In genomic region chr9:34633851-34634550, GRCh38 we compare ENCODE assay signal across 7 cellular contexts. TPM values are rescaled to one million over a fixed set of nuclear protein-coding genes. Genes with fewer than 3 reads are reported as not detected.
A peak's percentile ranks its signal among the peaks of the same experiment; 100 is the strongest.
DNase-seq lines count a peak whose midpoint lies in the region; FAIRE-seq and TF ChIP-seq lines count a peak whose summit lies in the region.

No MANE protein-coding gene starts in this region.

- H3K4me1 ChIP-seq in ovary (ENCODE audit: insufficient read depth) (peaks cover 8% of the 10 kb centered on the region), uterus (no peaks in the 10 kb centered on the region)

- FAIRE-seq in frontal cortex (lab: Jason Lieb, UNC), result no peak

- H3K27me3 ChIP-seq in ovary (no peaks in the 10 kb centered on the region), uterus (peaks cover 0 to 7% of the 10 kb centered on the region in 2 donors)

- DNase-seq in GM12864 (ENCODE audit: low read depth) (no peak), KG1 (lab: John Stamatoyannopoulos, UW) (peak; percentile 56), RPMI8226 (peak; percentile 67), frontal cortex (ENCODE audit: low spot score in 2 of 2) (peak; percentile 78), ovary (peak; percentile 54 to 74 (median 68)), uterus (peak; percentile 52 to 68)
- peak; percentile 59 for DNase-seq in activated effector memory CD4-positive, alpha-beta T cell treated with Interleukin-2 at 50 U/mL for 16 hours

- no peaks in the 10 kb centered on the region for H3K36me3 ChIP-seq in ovary
- no peaks in the 10 kb centered on the region for H3K36me3 ChIP-seq in uterus

- no peak overlapping the region for H3K4me3 ChIP-seq in GM12864 (ENCODE audit: low read depth, low read length)
- no peak overlapping the region for H3K4me3 ChIP-seq in ovary
- H3K4me3 ChIP-seq in uterus, result no peak overlapping the region

- TF ChIP-seq POLR2A in ovary (IDR thresholded peaks at IDR 0.05), result no peak
- no peak for TF ChIP-seq POLR2A in uterus (IDR thresholded peaks at IDR 0.05)

- TF ChIP-seq EP300 in ovary (IDR thresholded peaks at IDR 0.05), result no peak

- intact Hi-C loops in ovary (cut with DNase I) (no loop called here), uterus (cut with DNase I; ENCODE audit: low total_unique reads) (no loop called here)

- H3K9me3 ChIP-seq in ovary, result no peaks in the 10 kb centered on the region
- H3K9me3 ChIP-seq in uterus, result no peaks in the 10 kb centered on the region

- 19 to 20% (median 19%) methylated on average over 3 of the region's 3 CpGs for WGBS in ovary, 3 donors

- TF ChIP-seq CTCF in GM12864 (IDR thresholded peaks at IDR 0.05; ENCODE audit: low read depth, low read length, missing control alignments) (peak; percentile 90), ovary (IDR thresholded peaks at IDR 0.05) (peak; percentile 63 to 73 (median 68)), uterus (IDR thresholded peaks at IDR 0.05) (peak; percentile 69 to 87 (median 83))

- no peak overlapping the region for H3K27ac ChIP-seq in ovary
- no peak overlapping the region for H3K27ac ChIP-seq in uterus

RNA-seq across cellular contexts. Expression of gene SIGMAR1, which starts 3.6 kb away (rescaled TPM):
- 20.8 TPM for total RNA-seq in frontal cortex
- total RNA-seq in ovary, result 10 to 100 TPM; 47.2 to 73.9 (median 54.3) TPM
- 10 to 100 TPM; 52.7 to 92.4 TPM for polyA plus RNA-seq in ovary
- total RNA-seq in uterus, result 10 to 100 TPM; 34.1 to 55.2 (median 51.3) TPM

RNA-seq across cellular contexts. Expression of gene ARID3C, which starts 5.1 kb away (rescaled TPM):
- total RNA-seq in frontal cortex (0.82 TPM), ovary (under 1 TPM in 1 of 7 donors, not detected in 6; 0.40 TPM), uterus (under 1 TPM in 2 of 4 donors, not detected in 2; 0.35 to 0.82 TPM)
- under 1 TPM in 1 of 2 donors, not detected in 1; 0.07 TPM for polyA plus RNA-seq in ovary

RNA-seq across cellular contexts. Expression of gene GALT, which starts 12.5 kb away (rescaled TPM):
- 29.3 TPM for total RNA-seq in frontal cortex
- total RNA-seq in ovary, result 10 to 100 TPM; 33.1 to 63.3 (median 45.2) TPM
- polyA plus RNA-seq in ovary, result 10 to 100 TPM; 43.7 to 48.9 TPM
- 10 to 100 TPM in 3 of 4 donors, 1 to 10 TPM in 1; 4.4 to 82.9 (median 50.7) TPM for total RNA-seq in uterus

RNA-seq across cellular contexts. Expression of gene DCTN3, which starts 13.7 kb away (rescaled TPM):
- total RNA-seq in frontal cortex (165 TPM), ovary (100 to 1,000 TPM in 1 of 7 donors, 10 to 100 TPM in 6; 56.4 to 103 (median 95.3) TPM), uterus (10 to 100 TPM; 27.7 to 98.0 (median 58.6) TPM)
- polyA plus RNA-seq in ovary, result 100 to 1,000 TPM in 1 of 2 donors, 10 to 100 TPM in 1; 62.4 to 106 TPM

RNA-seq across cellular contexts. Expression of gene IL11RA, which starts 18.0 kb away (rescaled TPM):
- total RNA-seq in frontal cortex (5.3 TPM), ovary (10 to 100 TPM; 17.3 to 54.3 (median 35.8) TPM), uterus (100 to 1,000 TPM in 1 of 4 donors, 10 to 100 TPM in 2, 1 to 10 TPM in 1; 3.2 to 153 (median 49.9) TPM)
- polyA plus RNA-seq in ovary, result 10 to 100 TPM; 25.4 to 40.2 TPM
